ENCODE assay signal across 8 cellular contexts in genomic region chr17:8383143-8383974, GRCh38. TPM values are rescaled to one million over a fixed set of nuclear protein-coding genes. Genes with fewer than 3 reads are reported as not detected.
DNase-seq lines count a peak whose midpoint lies in the region; ATAC-seq, FAIRE-seq and TF ChIP-seq lines count a peak whose summit lies in the region.

RPL26 (minus strand) TSS chr17:8383193; CDS start chr17:8382310, 883 bp downstream.

- CTCF ChIA-PET in HepG2 (lab: Yijun Ruan, JAX; ENCODE audit: low intra/inter-chr PET ratio, low total read pairs) = interaction anchor here (1.1 to 2.0 kb wide), 4 partner anchors 68 to 403 kb away, joined by 3 to 7 read pairs (median 4); no protein-coding TSS in a partner anchor

- no peaks in the 10 kb centered on the region; a peak in 1 of 5 replicates for H3K27me3 ChIP-seq in HepG2 (ENCODE audit: control insufficient read depth in 1 of 2, insufficient read depth in 2 of 2, low read length in 2 of 2)

- H3K9ac ChIP-seq in HepG2 (ENCODE audit: insufficient read depth, low read depth, low read length) = peak within 1 kb of the TSS; percentile 95

- TF ChIP-seq EP300 in HepG2 (IDR thresholded peaks at IDR 0.05; ENCODE audit: low read depth in 2 of 2, low read length in 2 of 2) = peak in 1 of 2 experiments; percentile 28; a peak in 1 of 4 replicates
- peak; percentile 10; the same call in 1 of the 2 replicates for TF ChIP-seq EP300 in HepG2 (CRISPR knock-in tag; IDR thresholded peaks at IDR 0.05; ENCODE audit: borderline replicate concordance)

- BruUV-seq in HepG2 (replicated peaks; lab: Mats Ljungman, UMichigan) = no TSS peak

- peak within 1 kb of the TSS; percentile 82 to 90 (median 87) for H3K4me3 ChIP-seq in HepG2 (replicated peaks in 1 of 3; ENCODE audit: insufficient read depth in 1 of 3, low read depth in 2 of 3, low read length in 3 of 3)

- TF ChIP-seq POLR2A in HepG2 (IDR thresholded peaks at IDR 0.05; ENCODE audit: insufficient read depth in 1 of 2, low read depth in 2 of 2, low read length in 2 of 2) = peak; percentile 96 to 97

- H3K4me1 ChIP-seq in HepG2 (ENCODE audit: insufficient read depth, low read length) = peaks cover 52% of the 10 kb centered on the region

- H2AFZ ChIP-seq in HepG2 (ENCODE audit: low read length) = no peak within 1 kb of the TSS

- H4K20me1 ChIP-seq in HepG2 (ENCODE audit: insufficient read depth, low read length) = peaks cover 31% of the 10 kb centered on the region

- peak; percentile 89 for TF ChIP-seq CTCF in HepG2 (CRISPR knock-in tag; IDR thresholded peaks at IDR 0.05)

- intact Hi-C loops in HepG2 (cut with micrococcal nuclease; ENCODE audit: unreplicated experiment) = loop anchor here (2.0 to 10.0 kb wide), 2 partner anchors 51 to 361 kb away; partner anchors contain the start of genes CCDC42 and NDEL1

- WGBS in HepG2 (ENCODE audit: low lambda C conversion rate) = 2% methylated on average over 18 of the region's 70 CpGs

- TF ChIP-seq RAD21 in HepG2 (CRISPR knock-in tag; IDR thresholded peaks at IDR 0.05) = peak; percentile 81; the same call in 1 of the 2 replicates

- ATAC-seq in GM19324 (IDR thresholded peaks at IDR 0.05; ENCODE audit: low FRiP score, unreplicated experiment) = peak; percentile 91
- peak; percentile 80 for ATAC-seq in HG03520 (IDR thresholded peaks at IDR 0.05; ENCODE audit: unreplicated experiment)
- peak; percentile 89 for ATAC-seq in HepG2

- H3K4me2 ChIP-seq in HepG2 (ENCODE audit: low read depth, low read length) = peak within 1 kb of the TSS; percentile 87

- peak within 1 kb of the TSS; percentile 64 for H3K27ac ChIP-seq in HepG2 (ENCODE audit: extremely low read length, insufficient read depth, low read length)

- peaks cover 9 to 29% of the 10 kb centered on the region in 2 experiments; a peak in 4 of 5 replicates for H3K36me3 ChIP-seq in HepG2 (replicated peaks in 1 of 2; ENCODE audit: control insufficient read depth in 1 of 2, insufficient read depth in 2 of 2, low read length in 2 of 2)

- POLR2A ChIA-PET in HepG2 (lab: Yijun Ruan, JAX) = interaction anchor here (1.0 to 1.8 kb wide), 11 partner anchors 8 to 363 kb away, joined by 3 to 11 read pairs (median 4); partner anchors contain the start of gene NDEL1

- no peaks in the 10 kb centered on the region for H3K9me3 ChIP-seq in HepG2 (ENCODE audit: low read length)

- FAIRE-seq in HepG2 (lab: Jason Lieb, UNC) = peak; percentile 99

- peaks cover 31% of the 10 kb centered on the region for H3K79me2 ChIP-seq in HepG2 (ENCODE audit: insufficient read depth, low read length)

- in situ Hi-C loops in HepG2 (cut with HindIII; ENCODE audit: extremely low pct_ligation_motif_present, low pct_unique_long_range_greater_than_20kb) = no loop called here

- DNase-seq in C1 segment of cervical spinal cord (lab: John Stamatoyannopoulos, UW) (peak; percentile 78 to 98 (median 94)), NCI-H69 (lab: John Stamatoyannopoulos, UW) (peak; percentile 97), dermis blood vessel endothelial cell (peak; percentile 99), HepG2 (ENCODE audit: low spot score) (peak; percentile 98)
- DNase-seq in activated CD4-positive, alpha-beta T cell treated with anti-CD3 and anti-CD28 coated beads, Interleukin-2, amount 50 U/mL, for 1 hour = peak; percentile 92
- DNase-seq in stimulated activated CD4-positive, alpha-beta T cell treated with anti-CD3 and anti-CD28 coated beads, Interleukin-4, amount 100 ng/mL, for 24 hours = peak; percentile 96

TF ChIP-seq in HepG2, 621 proteins besides CTCF, POLR2A, EP300 and RAD21 (continues in another document):
- TF ChIP-seq ZNF616 (CRISPR knock-in tag; IDR thresholded peaks at IDR 0.05; ENCODE audit: low read depth) = no peak
- TF ChIP-seq ZNF329 (CRISPR knock-in tag; IDR thresholded peaks at IDR 0.05; ENCODE audit: low read depth) = peak; percentile 79; the same call in 1 of the 2 replicates
- no peak for TF ChIP-seq ZNF484 (CRISPR knock-in tag; IDR thresholded peaks at IDR 0.05; ENCODE audit: borderline replicate concordance, low read depth)
- no peak for TF ChIP-seq PCBP2 (optimal IDR thresholded peaks at IDR 0.05; ENCODE audit: low read depth, low read length, poor library complexity, severe bottlenecking)
- peak; percentile 79 for TF ChIP-seq ETV5 (CRISPR knock-in tag; IDR thresholded peaks at IDR 0.05; ENCODE audit: borderline replicate concordance)
- peak; percentile 60 for TF ChIP-seq ZBTB7B (CRISPR knock-in tag; IDR thresholded peaks at IDR 0.05)
- TF ChIP-seq ZNF280B (CRISPR knock-in tag; IDR thresholded peaks at IDR 0.05; ENCODE audit: borderline replicate concordance) = no peak; the same call in none of the 2 replicates
- no peak for TF ChIP-seq ZSCAN29 (CRISPR knock-in tag; conservative IDR thresholded peaks at IDR 0.05)
- no peak for TF ChIP-seq ZNF44 (CRISPR knock-in tag; IDR thresholded peaks at IDR 0.05)
- TF ChIP-seq ARID3A (IDR thresholded peaks at IDR 0.05; ENCODE audit: low read depth, low read length) = peak; percentile 99
- TF ChIP-seq SYNCRIP (IDR thresholded peaks at IDR 0.05; ENCODE audit: insufficient read depth, low read depth, low read length) = no peak

RNA-seq across cellular contexts. Expression of gene RPL26, which starts in this region (rescaled TPM):
- total RNA-seq in dermis blood vessel endothelial cell = 2,594 and 5,071 TPM in 2 replicates
- 2,817 and 3,645 TPM in 2 replicates for total RNA-seq in HepG2 (2016; rRNA removed; fragmentation: Illumina TruSeq; extraction: Trizol)
- 4,334 and 5,043 TPM in 2 replicates for total RNA-seq in HepG2 (2016; cell fraction: cytosol; rRNA removed; fragmentation: Illumina TruSeq; extraction: Trizol; ENCODE audit: low read depth)
- 2,923 and 3,794 TPM in 2 replicates for total RNA-seq in HepG2 (2016; cell fraction: insoluble cytoplasmic fraction; rRNA removed; fragmentation: Illumina TruSeq; extraction: Trizol)
- total RNA-seq in HepG2 (2016; cell fraction: membrane; rRNA removed; fragmentation: Illumina TruSeq; extraction: Trizol) = 6,387 and 7,049 TPM in 2 replicates
- total RNA-seq in HepG2 (2016; cell fraction: nucleus; rRNA removed; fragmentation: Illumina TruSeq; extraction: Trizol) = 834 and 897 TPM in 2 replicates
- polyA plus RNA-seq in HepG2 (2011; rRNA removed) = 3,026 and 3,529 TPM in 2 replicates
- polyA plus RNA-seq in HepG2 (2011; cell fraction: cytosol; rRNA removed) = 2,378 and 3,844 TPM in 2 replicates
- polyA plus RNA-seq in HepG2 (2011; cell fraction: nucleus; rRNA removed) = 542 and 966 TPM in 2 replicates
- 4,466 and 4,951 TPM in 2 replicates for polyA plus RNA-seq in HepG2 (2012)
- polyA plus RNA-seq in HepG2 (2016; cell fraction: cytosol; fragmentation: Illumina TruSeq; extraction: Trizol; ENCODE audit: low read depth) = 4,868 and 4,969 TPM in 2 replicates
- 3,325 and 3,753 TPM in 2 replicates for polyA plus RNA-seq in HepG2 (2016; cell fraction: insoluble cytoplasmic fraction; fragmentation: Illumina TruSeq; extraction: Trizol; ENCODE audit: low read depth)
- polyA plus RNA-seq in HepG2 (2016; cell fraction: membrane; fragmentation: Illumina TruSeq; extraction: Trizol; ENCODE audit: low read depth) = 5,785 and 5,833 TPM in 2 replicates
- 1,493 and 1,589 TPM in 2 replicates for polyA plus RNA-seq in HepG2 (2016; cell fraction: nucleus; fragmentation: Illumina TruSeq; extraction: Trizol; ENCODE audit: insufficient read depth, low read depth)
- 260 and 659 TPM in 2 replicates for polyA minus RNA-seq in HepG2 (2011; rRNA and poly(A)+ RNA removed; ENCODE audit: low replicate concordance)
- polyA minus RNA-seq in HepG2 (2011; cell fraction: cytosol; rRNA and poly(A)+ RNA removed) = 471 and 569 TPM in 2 replicates
- polyA minus RNA-seq in HepG2 (2011; cell fraction: nucleus; rRNA and poly(A)+ RNA removed) = 235 and 442 TPM in 2 replicates

Comparison
In these comparisons a context has a peak if more than half of its experiments do, and no peak if none do; other contexts are left out.
1. Peak in every context shown above with its lines: DNase-seq, ATAC-seq, H3K4me3 ChIP-seq and H3K27ac ChIP-seq.